ENCODE assay signal across 18 cellular contexts in genomic region chr12:6643569-6644256, GRCh38. TPM values are rescaled to one million over a fixed set of nuclear protein-coding genes. Genes with fewer than 3 reads are reported as not detected.
DNase-seq lines count a peak whose midpoint lies in the region; ATAC-seq, FAIRE-seq and TF ChIP-seq lines count a peak whose summit lies in the region.
"Had no signal": no experiment of that assay in that cellular context is flagged by ENCODE, and none has a peak within 500 bp of the region (broad histone marks: within the 10 kb centered on the region; RNA-seq: fewer than 3 reads in every experiment).

No MANE protein-coding gene starts in this region.

- no peak for FAIRE-seq in GM12878 (lab: Jason Lieb, UNC)
- FAIRE-seq: A204.1 had no signal

- intact Hi-C loops in GM12878 (cut with micrococcal nuclease; ENCODE audit: unreplicated experiment) = no loop called here

- H3K36me3 Mint-ChIP-seq in activated T-cell treated with anti-CD3 and anti-CD28 coated beads, Interleukin-2, amount 50 U/mL, for 24 hours (ENCODE audit: low read depth) = peaks cover 20% of the 10 kb centered on the region

- in situ Hi-C loops in GM12878 (cut with MboI) = no loop called here

- H3K27me3 Mint-ChIP-seq in activated T-cell treated with anti-CD3 and anti-CD28 coated beads, Interleukin-2, amount 50 U/mL, for 24 hours = no peaks in the 10 kb centered on the region

- H3K27me3 ChIP-seq in GM12878 (replicated peaks in 1 of 2; ENCODE audit: control insufficient read depth in 2 of 2, insufficient read depth in 2 of 2, low read length in 1 of 2) = no peaks in the 10 kb centered on the region

- no peak for TF ChIP-seq EP300 in GM12878 (IDR thresholded peaks at IDR 0.05; ENCODE audit: borderline replicate concordance in 1 of 2, control insufficient read depth in 1 of 2, low read depth in 2 of 2, low read length in 2 of 2)

- H3K79me2 ChIP-seq in GM12878 (ENCODE audit: control insufficient read depth, insufficient read depth, low read length) = no peaks in the 10 kb centered on the region

- RAD21 ChIA-PET in GM12878 (lab: Charles Lee; ENCODE audit: unreplicated experiment) = interaction anchor here (1.6 to 2.5 kb wide), 7 partner anchors 9 to 73 kb away, joined by 4 to 24 read pairs (median 9); partner anchors contain the start of genes CHD4, LPAR5 and ZNF384

- WGBS in GM12878 (ENCODE audit: insufficient coverage, insufficient replicate concordance, low lambda C conversion rate, missing lambda C conversion rate) = 25% methylated on average over 6 of the region's 6 CpGs

- H3K4me2 ChIP-seq in GM12878 (ENCODE audit: control insufficient read depth, insufficient read depth) = no peak overlapping the region

- H3K4me1 Mint-ChIP-seq in activated T-cell treated with anti-CD3 and anti-CD28 coated beads, Interleukin-2, amount 50 U/mL, for 24 hours (ENCODE audit: low read depth) = peaks cover 10% of the 10 kb centered on the region

- no peak overlapping the region for H3K4me3 Mint-ChIP-seq in activated T-cell treated with anti-CD3 and anti-CD28 coated beads, Interleukin-2, amount 50 U/mL, for 24 hours
- H3K4me3 Mint-ChIP-seq: activated T-helper 1 cell treated with anti-CD3 and anti-CD28 coated beads, Interleukin-12 subunit alpha, Interleukin-12 subunit beta, Interleukin-2, Interleukin-4 antibody, amounts not matched to agents 30 ng/mL and 10 ng/mL and 1 ng/mL, durations not matched to agents 14 hours and 24 hours and 36 hours; T-helper 1 cell treated with Interleukin-12 subunit alpha and Interleukin-12 subunit beta and Interleukin-4 antibody, amounts not matched to agents 30 μg/mL and 1 μg/mL, for 36 hours had no signal

- H3K9me3 Mint-ChIP-seq in activated T-cell treated with anti-CD3 and anti-CD28 coated beads, Interleukin-2, amount 50 U/mL, for 24 hours = peaks cover 14% of the 10 kb centered on the region

- no peak overlapping the region for H3K27ac Mint-ChIP-seq in activated T-cell treated with anti-CD3 and anti-CD28 coated beads, Interleukin-2, amount 50 U/mL, for 24 hours
- H3K27ac Mint-ChIP-seq: activated T-helper 1 cell treated with anti-CD3 and anti-CD28 coated beads, Interleukin-12 subunit alpha, Interleukin-12 subunit beta, Interleukin-2, Interleukin-4 antibody, amounts not matched to agents 30 ng/mL and 10 ng/mL and 1 ng/mL, durations not matched to agents 14 hours and 24 hours and 36 hours; T-helper 1 cell treated with Interleukin-12 subunit alpha and Interleukin-12 subunit beta and Interleukin-4 antibody, amounts not matched to agents 30 μg/mL and 1 μg/mL, for 36 hours had no signal

- DNase-seq in AML-193 (lab: John Stamatoyannopoulos, UW) (peak; percentile 18 to 53), GM12878 (ENCODE audit: low read depth, low spot score) (no peak), medulla oblongata (ENCODE audit: extremely low spot score) (peak; percentile 81), retina (no peak), RKO (ENCODE audit: low spot score) (no peak)
- DNase-seq in activated T-cell treated with anti-CD3 and anti-CD28 coated beads, Interleukin-2, amount 50 U/mL, for 24 hours = no peak
- DNase-seq: activated CD4-positive, alpha-beta T cell treated with anti-CD3 and anti-CD28 coated beads, Interleukin-2, amount 50 U/mL, for 1 hour; amniotic stem cell; COR-L47; OCI-M1 had no signal

- H3K9ac ChIP-seq in GM12878 (ENCODE audit: control insufficient read depth, insufficient read depth, low read length) = no peak overlapping the region

- H2AFZ ChIP-seq in GM12878 (ENCODE audit: control insufficient read depth, low read depth, low read length) = peak overlapping the region; percentile 54

- no peak for TF ChIP-seq RAD21 in GM12878 (IDR thresholded peaks at IDR 0.05; ENCODE audit: insufficient read depth, low read depth, low read length)

- no peak overlapping the region for H3K4me3 ChIP-seq in GM12878
- H3K4me3 ChIP-seq: HAP-1, skin epidermis had no signal

- no peak for TF ChIP-seq POLR2A in GM12878 (IDR thresholded peaks at IDR 0.05; ENCODE audit: low read depth, low read length)

- TF ChIP-seq CTCF in GM12878 (IDR thresholded peaks at IDR 0.05 in 2 of 3, conservative IDR thresholded peaks at IDR 0.05 in 1 of 3; ENCODE audit: control insufficient read depth in 2 of 3, extremely low read depth in 1 of 3, insufficient read depth in 1 of 3, low read depth in 3 of 3, low read length in 3 of 3) = no peak

- H3K36me3 ChIP-seq in KOPT-K1 (ENCODE audit: insufficient read depth, low read length) = peaks cover 17% of the 10 kb centered on the region; the same call in 1 of the 2 replicates
- H3K36me3 ChIP-seq in GM12878 (ENCODE audit: control insufficient read depth in 2 of 2, insufficient read depth in 2 of 2, low read length in 1 of 2) = no peaks in the 10 kb centered on the region

- SMC1A ChIA-PET in GM12878 (lab: Charles Lee; ENCODE audit: uncharacterized antibody, unreplicated experiment) = interaction anchor here (1.0 to 4.2 kb wide), 17 partner anchors 8 to 218 kb away, joined by 3 to 23 read pairs (median 4); partner anchors contain the start of gene LPAR5

- H4K20me1 ChIP-seq in GM12878 (ENCODE audit: control insufficient read depth, insufficient read depth) = no peaks in the 10 kb centered on the region

- ATAC-seq in GM12878 (peak; percentile 40), HG03108 (IDR thresholded peaks at IDR 0.05; ENCODE audit: unreplicated experiment) (no peak)

- CTCF ChIA-PET in GM12878 (lab: Yijun Ruan, JAX) = interaction anchor here (0.6 to 3.6 kb wide), 19 partner anchors 8 to 137 kb away, joined by 3 to 23 read pairs (median 5); partner anchors contain the start of genes LPAR5, MLF2 and NOP2

- peaks cover 18% of the 10 kb centered on the region for H3K4me1 ChIP-seq in GM12878 (ENCODE audit: control insufficient read depth, insufficient read depth, low read length)
- H3K4me1 ChIP-seq: HAP-1 had no signal

- POLR2A ChIA-PET in GM12878 (lab: Charles Lee) = interaction anchor here (1.0 to 2.9 kb wide), 4 partner anchors 10 to 80 kb away, joined by 3 to 47 read pairs (median 10); partner anchors contain the start of genes COPS7A and LPAR5

- H3K9me3 ChIP-seq in KOPT-K1 (ENCODE audit: insufficient read depth, low read length, poor library complexity, severe bottlenecking) (no peaks in the 10 kb centered on the region), GM12878 (replicated peaks; ENCODE audit: control insufficient read depth, insufficient read depth, low read length) (peaks cover 15% of the 10 kb centered on the region)

- H3K27ac ChIP-seq in KOPT-K1 (ENCODE audit: low read depth, low read length, poor library complexity, severe bottlenecking) (peak overlapping the region; percentile 62), GM12878 (ENCODE audit: control insufficient read depth, insufficient read depth) (peak overlapping the region; percentile 11; the same call in 1 of the 2 replicates)

- BruUV-seq in GM12878 (replicated peaks; lab: Mats Ljungman, UMichigan) = no TSS peak

RNA-seq across cellular contexts. Expression of gene ACRBP, which starts 3.5 kb away (rescaled TPM):
- total RNA-seq in GM12878 (2013; cell fraction: nucleolus; rRNA removed) = 4.5 and 4.9 TPM in 2 replicates
- 0.27 and 1.1 TPM in 2 replicates for total RNA-seq in GM12878 (2014; rRNA removed)
- total RNA-seq in GM12878 (2014; rRNA removed; fragmentation: Illumina TruSeq; extraction: Trizol) = 0.69 and 1.1 TPM in 2 replicates
- 1.4 and 1.8 TPM in 2 replicates for total RNA-seq in GM12878 (2021)
- polyA plus RNA-seq in GM12878 (2011; ENCODE audit: low read depth) = 0.55 TPM
- 0.80 and 0.84 TPM in 2 replicates for polyA plus RNA-seq in GM12878 (2011; rRNA removed)
- polyA plus RNA-seq in GM12878 (2011; cell fraction: cytosol; rRNA removed) = 0.94 and 1.2 TPM in 2 replicates
- polyA plus RNA-seq in GM12878 (2011; cell fraction: nucleus; rRNA removed) = 4.5 and 4.6 TPM in 2 replicates
- 0.73 and 1.9 TPM in 2 replicates for polyA plus RNA-seq in GM12878 (2012)
- 0.75 and 1.5 TPM in 2 replicates for polyA plus RNA-seq in GM12878 (2014; fragmentation: Illumina TruSeq; extraction: Trizol)
- polyA plus RNA-seq in GM12878 (2014; fragmentation: Nextera tagmentation; extraction: Ambion mirVana) = under 1 TPM; 0.64 to 0.80 TPM
- polyA plus RNA-seq in GM12878 (2014; rRNA removed) = 0.80 and 0.94 TPM in 2 replicates
- polyA plus RNA-seq in GM12878 (2016; fragmentation: Nextera tagmentation; extraction: Ambion mirVana) = 1 to 10 TPM in 1 of 2 experiments, under 1 TPM in 1; 0.54 to 1.3 TPM
- 1.3 and 3.7 TPM in 2 replicates for polyA minus RNA-seq in GM12878 (2011; rRNA and poly(A)+ RNA removed)
- polyA minus RNA-seq in GM12878 (2011; cell fraction: cytosol; rRNA and poly(A)+ RNA removed) = not detected in 2 replicates
- 2.3 and 2.4 TPM in 2 replicates for polyA minus RNA-seq in GM12878 (2011; cell fraction: nucleus; rRNA and poly(A)+ RNA removed)

RNA-seq across cellular contexts. Expression of gene LPAR5, which starts 8.0 kb away (rescaled TPM):
- total RNA-seq in GM12878 (2013; cell fraction: nucleolus; rRNA removed) = 21.8 and 24.3 TPM in 2 replicates
- total RNA-seq in GM12878 (2014; rRNA removed) (4.1 and 4.6 TPM in 2 replicates), GM12878 (2014; rRNA removed; fragmentation: Illumina TruSeq; extraction: Trizol) (2.0 and 2.1 TPM in 2 replicates), GM12878 (2021) (7.9 and 8.2 TPM in 2 replicates)
- polyA plus RNA-seq in GM12878 (2011; ENCODE audit: low read depth) = 2.0 TPM
- polyA plus RNA-seq in GM12878 (2011; rRNA removed) (4.2 and 5.7 TPM in 2 replicates), GM12878 (2014; fragmentation: Illumina TruSeq; extraction: Trizol) (4.5 and 5.2 TPM in 2 replicates), GM12878 (2014; fragmentation: Nextera tagmentation; extraction: Ambion mirVana) (1 to 10 TPM; 1.3 to 1.7 TPM), GM12878 (2014; rRNA removed) (6.1 and 7.2 TPM in 2 replicates), GM12878 (2016; fragmentation: Nextera tagmentation; extraction: Ambion mirVana) (1 to 10 TPM; 5.4 to 5.6 TPM)
- polyA plus RNA-seq in GM12878 (2011; cell fraction: cytosol; rRNA removed) = 10.9 and 12.6 TPM in 2 replicates
- 7.1 and 8.7 TPM in 2 replicates for polyA plus RNA-seq in GM12878 (2011; cell fraction: nucleus; rRNA removed)
- 2.7 and 5.0 TPM in 2 replicates for polyA plus RNA-seq in GM12878 (2012)
- polyA minus RNA-seq in GM12878 (2011; rRNA and poly(A)+ RNA removed) = 6.6 and 10.1 TPM in 2 replicates
- 6.5 and 8.4 TPM in 2 replicates for polyA minus RNA-seq in GM12878 (2011; cell fraction: cytosol; rRNA and poly(A)+ RNA removed)
- polyA minus RNA-seq in GM12878 (2011; cell fraction: nucleus; rRNA and poly(A)+ RNA removed) = 3.3 and 6.4 TPM in 2 replicates
- total RNA-seq: dermis microvascular lymphatic vessel endothelial cell had no signal

RNA-seq across cellular contexts. Expression of gene ING4, which starts 19.2 kb away (rescaled TPM):
- total RNA-seq in GM12878 (2013; cell fraction: nucleolus; rRNA removed) = 68.2 and 72.6 TPM in 2 replicates
- total RNA-seq in GM12878 (2014; rRNA removed) = 21.7 and 23.7 TPM in 2 replicates
- 20.9 and 21.8 TPM in 2 replicates for total RNA-seq in GM12878 (2014; rRNA removed; fragmentation: Illumina TruSeq; extraction: Trizol)
- total RNA-seq in GM12878 (2021) = 20.1 and 21.6 TPM in 2 replicates
- polyA plus RNA-seq in GM12878 (2011; ENCODE audit: low read depth) = 33.3 TPM
- polyA plus RNA-seq in GM12878 (2011; rRNA removed) = 53.9 and 63.8 TPM in 2 replicates
- 34.7 and 41.0 TPM in 2 replicates for polyA plus RNA-seq in GM12878 (2011; cell fraction: cytosol; rRNA removed)
- 128 and 163 TPM in 2 replicates for polyA plus RNA-seq in GM12878 (2011; cell fraction: nucleus; rRNA removed)
- polyA plus RNA-seq in GM12878 (2012) = 36.0 and 39.8 TPM in 2 replicates
- 33.8 and 39.5 TPM in 2 replicates for polyA plus RNA-seq in GM12878 (2014; fragmentation: Illumina TruSeq; extraction: Trizol)
- 1 to 10 TPM; 7.2 to 8.9 TPM for polyA plus RNA-seq in GM12878 (2014; fragmentation: Nextera tagmentation; extraction: Ambion mirVana)
- polyA plus RNA-seq in GM12878 (2014; rRNA removed) = 22.6 and 24.2 TPM in 2 replicates
- polyA plus RNA-seq in GM12878 (2016; fragmentation: Nextera tagmentation; extraction: Ambion mirVana) = 10 to 100 TPM; 18.4 to 22.5 TPM
- polyA minus RNA-seq in GM12878 (2011; rRNA and poly(A)+ RNA removed) = 12.8 and 18.6 TPM in 2 replicates
- polyA minus RNA-seq in GM12878 (2011; cell fraction: cytosol; rRNA and poly(A)+ RNA removed) = 4.9 and 6.7 TPM in 2 replicates
- polyA minus RNA-seq in GM12878 (2011; cell fraction: nucleus; rRNA and poly(A)+ RNA removed) = 8.5 and 11.8 TPM in 2 replicates

RNA-seq across cellular contexts. Expression of gene CHD4, which starts 36.5 kb away (rescaled TPM):
- 232 and 247 TPM in 2 replicates for total RNA-seq in GM12878 (2013; cell fraction: nucleolus; rRNA removed)
- total RNA-seq in GM12878 (2014; rRNA removed) (303 and 304 TPM in 2 replicates), GM12878 (2014; rRNA removed; fragmentation: Illumina TruSeq; extraction: Trizol) (182 and 184 TPM in 2 replicates), GM12878 (2021) (323 and 342 TPM in 2 replicates)
- polyA plus RNA-seq in GM12878 (2011; ENCODE audit: low read depth) = 145 TPM
- polyA plus RNA-seq in GM12878 (2011; rRNA removed) (83.6 and 113 TPM in 2 replicates), GM12878 (2014; fragmentation: Illumina TruSeq; extraction: Trizol) (250 and 254 TPM in 2 replicates), GM12878 (2014; fragmentation: Nextera tagmentation; extraction: Ambion mirVana) (100 to 1,000 TPM in 1 of 2 experiments, 10 to 100 TPM in 1; 58.6 to 109 TPM), GM12878 (2014; rRNA removed) (179 and 208 TPM in 2 replicates), GM12878 (2016; fragmentation: Nextera tagmentation; extraction: Ambion mirVana) (100 to 1,000 TPM in 1 of 2 experiments, 10 to 100 TPM in 1; 99.6 to 109 TPM)
- 141 and 175 TPM in 2 replicates for polyA plus RNA-seq in GM12878 (2011; cell fraction: cytosol; rRNA removed)
- polyA plus RNA-seq in GM12878 (2011; cell fraction: nucleus; rRNA removed) = 211 and 406 TPM in 2 replicates
- 107 and 108 TPM in 2 replicates for polyA plus RNA-seq in GM12878 (2012)
- polyA minus RNA-seq in GM12878 (2011; rRNA and poly(A)+ RNA removed) = 223 and 229 TPM in 2 replicates
- 125 and 140 TPM in 2 replicates for polyA minus RNA-seq in GM12878 (2011; cell fraction: cytosol; rRNA and poly(A)+ RNA removed)
- polyA minus RNA-seq in GM12878 (2011; cell fraction: nucleus; rRNA and poly(A)+ RNA removed) = 64.0 and 145 TPM in 2 replicates

RNA-seq across cellular contexts. Expression of gene ZNF384, which starts 45.5 kb away (rescaled TPM):
- 66.4 and 68.5 TPM in 2 replicates for total RNA-seq in GM12878 (2013; cell fraction: nucleolus; rRNA removed)
- 23.3 and 23.7 TPM in 2 replicates for total RNA-seq in GM12878 (2014; rRNA removed)
- 26.0 and 27.1 TPM in 2 replicates for total RNA-seq in GM12878 (2014; rRNA removed; fragmentation: Illumina TruSeq; extraction: Trizol)
- total RNA-seq in GM12878 (2021) = 49.3 and 53.8 TPM in 2 replicates
- polyA plus RNA-seq in GM12878 (2011; ENCODE audit: low read depth) = 36.7 TPM
- polyA plus RNA-seq in GM12878 (2011; rRNA removed) = 42.4 and 70.2 TPM in 2 replicates
- 59.6 and 70.7 TPM in 2 replicates for polyA plus RNA-seq in GM12878 (2011; cell fraction: cytosol; rRNA removed)
- polyA plus RNA-seq in GM12878 (2011; cell fraction: nucleus; rRNA removed) = 225 TPM in 2 replicates
- polyA plus RNA-seq in GM12878 (2012) = 53.9 and 67.8 TPM in 2 replicates
- polyA plus RNA-seq in GM12878 (2014; fragmentation: Illumina TruSeq; extraction: Trizol) = 65.2 and 81.5 TPM in 2 replicates
- 1 to 10 TPM in 1 of 2 experiments, under 1 TPM in 1; 0.46 to 1.3 TPM for polyA plus RNA-seq in GM12878 (2014; fragmentation: Nextera tagmentation; extraction: Ambion mirVana)
- polyA plus RNA-seq in GM12878 (2014; rRNA removed) = 53.5 and 55.8 TPM in 2 replicates
- polyA plus RNA-seq in GM12878 (2016; fragmentation: Nextera tagmentation; extraction: Ambion mirVana) = 10 to 100 TPM; 30.0 to 31.0 TPM
- polyA minus RNA-seq in GM12878 (2011; rRNA and poly(A)+ RNA removed) = 70.0 and 71.0 TPM in 2 replicates
- polyA minus RNA-seq in GM12878 (2011; cell fraction: cytosol; rRNA and poly(A)+ RNA removed) = 23.4 and 31.5 TPM in 2 replicates
- polyA minus RNA-seq in GM12878 (2011; cell fraction: nucleus; rRNA and poly(A)+ RNA removed) = 63.2 and 96.0 TPM in 2 replicates

Comparison
In these comparisons a context has a peak if more than half of its experiments do, and no peak if none do; other contexts are left out.
1. DNase-seq: peak in AML-193 (2 of 2) and medulla oblongata (single experiment); none in GM12878 (single experiment), retina (single experiment), RKO (single experiment) and activated T-cell treated with anti-CD3 and anti-CD28 coated beads, Interleukin-2, amount 50 U/mL, for 24 hours (single experiment).